In genomic region chr20:18137412-18138265, GRCh38 we compare ENCODE assay signal across 1 cellular context.
TF ChIP-seq lines count a peak whose summit lies in the region.

TSS of gene KAT14 (plus strand) at chr20:18137863. CDS start at chr20:18142661, 4,798 bp downstream.
TSS of gene PET117 (plus strand) at chr20:18137863. CDS start at chr20:18137956, 93 bp downstream.

TF ChIP-seq in HepG2, 621 proteins besides CTCF, POLR2A, EP300 and RAD21 (continued from another document and continues in another):
- TF ChIP-seq KIAA2018 (CRISPR knock-in tag; IDR thresholded peaks at IDR 0.05; ENCODE audit: borderline replicate concordance) (no peak; the same call in 1 of the 2 replicates), ZNF629 (CRISPR knock-in tag; conservative IDR thresholded peaks at IDR 0.05) (peak; percentile 74), NR2C2 (CRISPR knock-in tag; IDR thresholded peaks at IDR 0.05; ENCODE audit: borderline replicate concordance) (peak; percentile 72), GATAD1 (CRISPR knock-in tag; IDR thresholded peaks at IDR 0.05) (peak; percentile 92), ZNF337 (CRISPR knock-in tag; IDR thresholded peaks at IDR 0.05; ENCODE audit: borderline replicate concordance, low read depth) (peak; percentile 99), SAFB2 (CRISPR knock-in tag; IDR thresholded peaks at IDR 0.05; ENCODE audit: borderline replicate concordance, low read depth) (peak; percentile 96), ZBTB43 (CRISPR knock-in tag; conservative IDR thresholded peaks at IDR 0.05) (peak; percentile 98), ZNF674 (CRISPR knock-in tag; IDR thresholded peaks at IDR 0.05; ENCODE audit: low read depth) (no peak), PRMT3 (CRISPR knock-in tag; IDR thresholded peaks at IDR 0.05; ENCODE audit: borderline replicate concordance, low read depth) (peak; percentile 98), ZBTB2 (CRISPR knock-in tag; IDR thresholded peaks at IDR 0.05; ENCODE audit: low read depth) (peak; percentile 90), ZNF207 (IDR thresholded peaks at IDR 0.05; ENCODE audit: borderline replicate concordance) (no peak), THRA (CRISPR knock-in tag; IDR thresholded peaks at IDR 0.05; ENCODE audit: borderline replicate concordance) (peak; percentile 89; the same call in 1 of the 2 replicates), HNRNPH1 (optimal IDR thresholded peaks at IDR 0.05; ENCODE audit: low read depth, low read length) (no peak), RNF2 (conservative IDR thresholded peaks at IDR 0.05; ENCODE audit: low read depth) (peak; percentile 100), TRIM22 (IDR thresholded peaks at IDR 0.05) (no peak), ZSCAN31 (CRISPR knock-in tag; IDR thresholded peaks at IDR 0.05; ENCODE audit: low read depth) (peak; percentile 96), ZNF142 (CRISPR knock-in tag; IDR thresholded peaks at IDR 0.05) (peak; percentile 99), SIN3A (IDR thresholded peaks at IDR 0.05; ENCODE audit: borderline replicate concordance, low read depth, low read length) (peak; percentile 65; the same call in 1 of the 2 replicates), ZNF703 (CRISPR knock-in tag; IDR thresholded peaks at IDR 0.05; ENCODE audit: borderline replicate concordance) (peak; percentile 98), ZSCAN25 (CRISPR knock-in tag; IDR thresholded peaks at IDR 0.05) (peak; percentile 90), SKIL (CRISPR knock-in tag; IDR thresholded peaks at IDR 0.05; ENCODE audit: borderline replicate concordance) (peak; percentile 90), PLRG1 (conservative IDR thresholded peaks at IDR 0.05) (no peak), ZNF737 (CRISPR knock-in tag; IDR thresholded peaks at IDR 0.05; ENCODE audit: borderline replicate concordance) (peak; percentile 62; the same call in 1 of the 2 replicates), ZFYVE20 (CRISPR knock-in tag; IDR thresholded peaks at IDR 0.05; ENCODE audit: borderline replicate concordance, low read depth) (peak; percentile 97), PAXIP1 (CRISPR knock-in tag; conservative IDR thresholded peaks at IDR 0.05) (peak; percentile 76), NR2F1 (CRISPR knock-in tag; IDR thresholded peaks at IDR 0.05) (no peak)
